ENCODE assay signal across 8 cellular contexts in genomic region chr6:87590417-87590880, GRCh38. TPM values are rescaled to one million over a fixed set of nuclear protein-coding genes. Genes with fewer than 3 reads are reported as not detected.
DNase-seq lines count a peak whose midpoint lies in the region; ATAC-seq and TF ChIP-seq lines count a peak whose summit lies in the region.

No MANE protein-coding gene starts in this region.

- no peak for TF ChIP-seq POLR2A in breast epithelium (IDR thresholded peaks at IDR 0.05)

- H3K27ac ChIP-seq in right atrium auricular region: peak overlapping the region; percentile 69 to 88
- H3K27ac ChIP-seq in breast epithelium: peak overlapping the region; percentile 82 to 88

- H3K4me3 ChIP-seq in right atrium auricular region (peak overlapping the region; percentile 92 to 94), breast epithelium (peak overlapping the region; percentile 72 to 88 (median 87)), mononuclear cell (ENCODE audit: low read length) (peak overlapping the region; percentile 86)

- H3K4me1 ChIP-seq in right atrium auricular region: peaks cover 0 to 52% of the 10 kb centered on the region in 2 donors
- H3K4me1 ChIP-seq in breast epithelium: peaks cover 0 to 6% of the 10 kb centered on the region in 2 donors
- peaks cover 45% of the 10 kb centered on the region for H3K4me1 ChIP-seq in mononuclear cell (ENCODE audit: insufficient read depth, low read length)

- ATAC-seq in Right ventricle myocardium inferior (no peak), HG03378 (IDR thresholded peaks at IDR 0.05; ENCODE audit: unreplicated experiment) (no peak)

- DNase-seq in right atrium auricular region (ENCODE audit: low spot score) (no peak), Right ventricle myocardium inferior (ENCODE audit: missing footprints) (no peak), breast epithelium (ENCODE audit: low spot score in 2 of 2) (no peak), midbrain (lab: John Stamatoyannopoulos, UW) (no peak), NCI-H69 (lab: John Stamatoyannopoulos, UW) (no peak)
- DNase-seq in stimulated activated CD4-positive, alpha-beta T cell treated with anti-CD3 and anti-CD28 coated beads, Interleukin-1b, Interleukin-23, amount 100 ng/mL, for 48 hours: no peak

- H3K36me3 ChIP-seq in right atrium auricular region (peaks cover 9% of the 10 kb centered on the region), breast epithelium (no peaks in the 10 kb centered on the region)

- TF ChIP-seq CTCF in right atrium auricular region (IDR thresholded peaks at IDR 0.05) (no peak), breast epithelium (IDR thresholded peaks at IDR 0.05) (no peak)

- H3K27me3 ChIP-seq in right atrium auricular region (no peaks in the 10 kb centered on the region), breast epithelium (no peaks in the 10 kb centered on the region), mononuclear cell (ENCODE audit: insufficient read depth, low read length) (no peaks in the 10 kb centered on the region)

- H3K9me3 ChIP-seq in right atrium auricular region: no peaks in the 10 kb centered on the region
- H3K9me3 ChIP-seq in breast epithelium: no peaks in the 10 kb centered on the region
- no peaks in the 10 kb centered on the region for H3K9me3 ChIP-seq in mononuclear cell (ENCODE audit: low read depth, low read length)

- intact Hi-C loops in Right ventricle myocardium inferior (cut with DNase I): loop anchor here (5.0 kb wide), 1 partner anchor 112 kb away; the partner anchor contains the start of gene AKIRIN2
- intact Hi-C loops in breast epithelium (cut with DNase I; ENCODE audit: low total_unique reads): no loop called here

RNA-seq across cellular contexts. Expression of gene ORC3, which starts 0.5 kb away (rescaled TPM):
- total RNA-seq in right atrium auricular region (10 to 100 TPM; 14.5 to 21.4 TPM), Right ventricle myocardium inferior (18.9 TPM), breast epithelium (10 to 100 TPM; 22.6 to 32.6 (median 26.6) TPM), mononuclear cell (19.3 TPM)

RNA-seq across cellular contexts. Expression of gene RARS2, which starts 0.7 kb away (rescaled TPM):
- total RNA-seq in right atrium auricular region (10 to 100 TPM; 12.9 to 16.3 TPM), Right ventricle myocardium inferior (18.3 TPM), breast epithelium (10 to 100 TPM; 29.3 to 33.1 (median 30.5) TPM), mononuclear cell (21.6 TPM)
